In genomic region chr3:71784201-71784913, GRCh38 we compare ENCODE assay signal across 11 cellular contexts. TPM values are rescaled to one million over a fixed set of nuclear protein-coding genes. Genes with fewer than 3 reads are reported as not detected.
DNase-seq lines count a peak whose midpoint lies in the region; ATAC-seq and TF ChIP-seq lines count a peak whose summit lies in the region.
"Had no signal": no experiment of that assay in that cellular context is flagged by ENCODE, and none has a peak within 500 bp of the region (broad histone marks: within the 10 kb centered on the region; RNA-seq: fewer than 3 reads in every experiment).

No MANE protein-coding gene starts in this region.

- H3K9me3 ChIP-seq in left ventricle myocardium inferior (replicated peaks) (no peaks in the 10 kb centered on the region), adipocyte (ENCODE audit: control insufficient read depth, low read length) (no peaks in the 10 kb centered on the region), mononuclear cell (ENCODE audit: low read depth, low read length) (no peaks in the 10 kb centered on the region), upper lobe of right lung (no peaks in the 10 kb centered on the region), prostate gland (no peaks in the 10 kb centered on the region), mucosa of descending colon (no peaks in the 10 kb centered on the region)

- H3K36me3 ChIP-seq in left ventricle myocardium inferior (no peaks in the 10 kb centered on the region), adipocyte (ENCODE audit: control insufficient read depth, insufficient read depth, low read length, severe bottlenecking) (no peaks in the 10 kb centered on the region), upper lobe of right lung (no peaks in the 10 kb centered on the region), prostate gland (no peaks in the 10 kb centered on the region), mucosa of descending colon (ENCODE audit: low read depth) (no peaks in the 10 kb centered on the region)

- no peak for DNase-seq in left ventricle myocardium inferior
- DNase-seq in left ventricle myocardium superior = no peak
- no peak for DNase-seq in adipocyte (ENCODE audit: low read depth)
- DNase-seq in upper lobe of right lung = no peak
- no peak for DNase-seq in prostate gland (ENCODE audit: low spot score)
- no peak for DNase-seq in mucosa of descending colon
- DNase-seq: DND-41 had no signal

- TF ChIP-seq POLR2A in prostate gland (IDR thresholded peaks at IDR 0.05) = no peak

- no peak for ATAC-seq in left ventricle myocardium superior
- no peak for ATAC-seq in upper lobe of right lung
- no peak for ATAC-seq in mucosa of descending colon
- ATAC-seq in GM19395 (IDR thresholded peaks at IDR 0.05; ENCODE audit: unreplicated experiment) = no peak

- TF ChIP-seq CTCF in left ventricle myocardium inferior (IDR thresholded peaks at IDR 0.05; ENCODE audit: borderline replicate concordance) (no peak), upper lobe of right lung (IDR thresholded peaks at IDR 0.05) (no peak), prostate gland (IDR thresholded peaks at IDR 0.05) (no peak), mucosa of descending colon (IDR thresholded peaks at IDR 0.05) (no peak)

- intact Hi-C loops in left ventricle myocardium inferior (cut with micrococcal nuclease) = no loop called here
- intact Hi-C loops in left ventricle myocardium superior (cut with micrococcal nuclease) = no loop called here
- intact Hi-C loops in upper lobe of right lung (cut with DNase I) = no loop called here
- intact Hi-C loops in prostate gland (cut with DNase I) = no loop called here
- intact Hi-C loops in mucosa of descending colon (cut with DNase I, micrococcal nuclease) = no loop called here

- no peak overlapping the region for H3K9ac ChIP-seq in adipocyte (ENCODE audit: low read length)

- H3K4me1 ChIP-seq in left ventricle myocardium inferior = peaks cover 16% of the 10 kb centered on the region
- H3K4me1 ChIP-seq in adipocyte (ENCODE audit: control insufficient read depth, insufficient read depth, low read length) = peaks cover 13% of the 10 kb centered on the region
- H3K4me1 ChIP-seq in mononuclear cell (ENCODE audit: insufficient read depth, low read length) = peaks cover 39% of the 10 kb centered on the region
- H3K4me1 ChIP-seq in upper lobe of right lung = peaks cover 14% of the 10 kb centered on the region
- H3K4me1 ChIP-seq in prostate gland (replicated peaks) = no peaks in the 10 kb centered on the region
- H3K4me1 ChIP-seq in mucosa of descending colon (ENCODE audit: low read depth) = peaks cover 8% of the 10 kb centered on the region

- H3K27me3 ChIP-seq in left ventricle myocardium inferior (ENCODE audit: low read depth) (peaks cover 96% of the 10 kb centered on the region), adipocyte (replicated peaks; ENCODE audit: control insufficient read depth, insufficient read depth, low read length) (peaks cover 57% of the 10 kb centered on the region), mononuclear cell (ENCODE audit: insufficient read depth, low read length) (peaks cover 25% of the 10 kb centered on the region), upper lobe of right lung (peaks cover 70% of the 10 kb centered on the region), prostate gland (replicated peaks; ENCODE audit: insufficient read depth) (peaks cover 11% of the 10 kb centered on the region)

- WGBS in prostate gland = 9% methylated on average over 20 of the region's 23 CpGs

- H3K4me3 ChIP-seq in left ventricle myocardium inferior (peak overlapping the region; percentile 58), adipocyte (ENCODE audit: low read length) (peak overlapping the region; percentile 57), mononuclear cell (ENCODE audit: low read length) (peak overlapping the region; percentile 61), upper lobe of right lung (peak overlapping the region; percentile 27), prostate gland (peak overlapping the region in 1 of 2 donors; percentile 17), mucosa of descending colon (no peak overlapping the region)

- H3K27ac ChIP-seq in left ventricle myocardium inferior (replicated peaks) (no peak overlapping the region), upper lobe of right lung (no peak overlapping the region), prostate gland (no peak overlapping the region)

RNA-seq across cellular contexts. Expression of gene PROK2, which starts 0.6 kb away (rescaled TPM):
- 0.14 TPM for total RNA-seq in left ventricle myocardium inferior
- 0.22 TPM for total RNA-seq in left ventricle myocardium superior
- total RNA-seq in mononuclear cell = 16.0 TPM
- 4.1 TPM for total RNA-seq in upper lobe of right lung
- 1 to 10 TPM in 1 of 2 donors, not detected in 1; 2.3 TPM for total RNA-seq in prostate gland
- under 1 TPM in 1 of 3 donors, not detected in 2; 0.46 TPM for total RNA-seq in mucosa of descending colon
- total RNA-seq: glomerular endothelial cell, OCI-LY7 had no signal

RNA-seq across cellular contexts. Expression of gene GPR27, which starts 30.7 kb away (rescaled TPM):
- total RNA-seq in left ventricle myocardium inferior = 7.3 TPM
- 4.4 TPM for total RNA-seq in left ventricle myocardium superior
- 5.1 TPM for total RNA-seq in mononuclear cell
- total RNA-seq in upper lobe of right lung = 3.7 TPM
- 10 to 100 TPM; 11.2 to 29.1 TPM for total RNA-seq in prostate gland
- total RNA-seq in mucosa of descending colon = 1 to 10 TPM in 1 of 3 donors, under 1 TPM in 2; 0.14 to 2.1 (median 0.39) TPM
- total RNA-seq: glomerular endothelial cell, OCI-LY7 had no signal

RNA-seq across cellular contexts. Expression of gene EIF4E3, which starts 59.2 kb away (rescaled TPM):
- total RNA-seq in left ventricle myocardium inferior (48.9 TPM), left ventricle myocardium superior (55.7 TPM), mononuclear cell (21.1 TPM), upper lobe of right lung (38.4 TPM), prostate gland (10 to 100 TPM; 19.2 to 26.0 TPM), mucosa of descending colon (10 to 100 TPM; 40.6 to 57.1 (median 48.4) TPM)
- total RNA-seq: OCI-LY7 had no signal
